In genomic region chr3:65623362-65623761, GRCh38 we compare ENCODE assay signal across 31 cellular contexts.
"Had no signal": no experiment of that assay in that cellular context is flagged by ENCODE, and none has a peak within 500 bp of the region (broad histone marks: within the 10 kb centered on the region; RNA-seq: fewer than 3 reads in every experiment).

No MANE protein-coding gene starts in this region.

- H3K27me3 ChIP-seq: brain microvascular endothelial cell had no signal

- H3K27ac ChIP-seq: brain microvascular endothelial cell, VCaP had no signal

- ATAC-seq: activated CD8-positive, alpha-beta memory T cell treated with anti-CD3 and anti-CD28 coated beads, Interleukin-2, amount 10 ng/mL, durations not matched to agents 7 days and 5 days; Panc1; SK-N-SH treated with all-trans-retinoic acid at 6 μM for 48 hours had no signal

- H3K36me3 ChIP-seq: brain microvascular endothelial cell had no signal

- DNase-seq: activated B cell treated with CpG ODN at 0.5 μM for 24 hours; activated CD4-positive, alpha-beta memory T cell treated with anti-CD3 and anti-CD28 coated beads, Interleukin-2, amount 10 ng/mL, durations not matched to agents 7 days and 5 days; activated CD4-positive, alpha-beta T cell treated with anti-CD3 and anti-CD28 coated beads for 4 hours; activated CD4-positive, CD25-positive, alpha-beta regulatory T cell treated with anti-CD3 and anti-CD28 coated beads, Interleukin-2, amount 50 U/mL, for 72 hours; activated CD8-positive, alpha-beta memory T cell treated with anti-CD3 and anti-CD28 coated beads for 24 hours; activated CD8-positive, alpha-beta memory T cell treated with anti-CD3 and anti-CD28 coated beads, Interleukin-2, amount 10 ng/mL, durations not matched to agents 7 days and 5 days; activated CD8-positive, alpha-beta memory T cell treated with anti-CD3 and anti-CD28 coated beads, Interleukin-2, amount 50 U/mL, for 48 hours; activated effector memory CD4-positive, alpha-beta T cell treated with Interleukin-2 at 50 U/mL for 16 hours; activated naive CD4-positive, alpha-beta T cell; activated naive CD4-positive, alpha-beta T cell treated with anti-CD3 and anti-CD28 coated beads, Interleukin-2, amount 50 U/mL, for 16 hours; activated naive CD8-positive, alpha-beta T cell treated with anti-CD3 and anti-CD28 coated beads for 36 hours; activated T-cell treated with anti-CD3 and anti-CD28 coated beads, Interleukin-2, amount 50 U/mL, for 48 hours; amniotic stem cell; aorta; brain microvascular endothelial cell; NCI-H1105; NCI-H1417 treated with DMSO at 0.1 percent for 48 hours; NCI-H187 treated with DMSO at 0.1 percent for 48 hours; NCI-H2081 treated with DMSO at 0.1 percent for 48 hours; NCI-H226; NCI-H446 treated with DMSO at 0.1 percent for 48 hours; NCI-H524; NCI-H69; NCI-H82; SIG-M5; T-helper 1 cell; T-helper 2 cell; T-helper 9 cell had no signal
